18 cellular contexts compared by ENCODE assay signal in genomic region chr17:17675416-17675815, GRCh38.
"Had no signal": no experiment of that assay in that cellular context is flagged by ENCODE, and none has a peak within 500 bp of the region (broad histone marks: within the 10 kb centered on the region; RNA-seq: fewer than 3 reads in every experiment).

No MANE protein-coding gene starts in this region.

- H3K4me3 ChIP-seq: body of pancreas, hepatocyte, lung, testis had no signal

- H3K27me3 Mint-ChIP-seq: type B pancreatic cell had no signal

- H3K27me3 ChIP-seq: body of pancreas, hepatocyte, testis had no signal

- H3K4me1 ChIP-seq: body of pancreas had no signal

- H3K79me2 ChIP-seq: hepatocyte had no signal

- H2AFZ ChIP-seq: hepatocyte had no signal

- H3K9me3 ChIP-seq: body of pancreas, testis had no signal

- H3K27ac ChIP-seq: body of pancreas, hepatocyte, testis, VCaP had no signal

- H3K36me3 Mint-ChIP-seq: activated naive CD4-positive, alpha-beta T cell treated with anti-CD3 and anti-CD28 coated beads, Interleukin-2, amount 50 U/mL, for 72 hours; type B pancreatic cell had no signal

- H3K4me2 ChIP-seq: hepatocyte had no signal

- DNase-seq: activated CD4-positive, alpha-beta T cell treated with anti-CD3 and anti-CD28 coated beads, Interleukin-2, amount 50 U/mL, for 1 hour; activated CD4-positive, CD25-positive, alpha-beta regulatory T cell treated with anti-CD3 and anti-CD28 coated beads, Interleukin-2, amount 50 U/mL, for 72 hours; activated gamma-delta T cell; activated T-cell treated with anti-CD3 and anti-CD28 coated beads, Interleukin-2, amount 50 U/mL, for 72 hours; amygdala; body of pancreas; effector memory CD8-positive, alpha-beta T cell; midbrain; small intestine; stimulated activated CD4-positive, alpha-beta T cell treated with anti-CD3 and anti-CD28 coated beads, Interleukin-15, amount 100 ng/mL, for 24 hours; stimulated activated CD4-positive, alpha-beta T cell treated with anti-CD3 and anti-CD28 coated beads, Interleukin-2, amount 100 ng/mL, for 48 hours; testis had no signal

- H3K9me3 Mint-ChIP-seq: activated naive CD4-positive, alpha-beta T cell treated with anti-CD3 and anti-CD28 coated beads, Interleukin-2, amount 50 U/mL, for 72 hours; activated T-cell treated with anti-CD3 and anti-CD28 coated beads, Interleukin-2, amount 50 U/mL, for 72 hours; effector memory CD8-positive, alpha-beta T cell; T-helper 1 cell treated with Interleukin-12 subunit alpha and Interleukin-12 subunit beta and Interleukin-4 antibody, amounts not matched to agents 30 μg/mL and 1 μg/mL, for 36 hours; type B pancreatic cell had no signal
